8 cellular contexts compared by ENCODE assay signal in genomic region chr7:157339777-157340677, GRCh38. TPM values are rescaled to one million over a fixed set of nuclear protein-coding genes. Genes with fewer than 3 reads are reported as not detected.
A peak's percentile ranks its signal among the peaks of the same experiment; 100 is the strongest.
DNase-seq lines count a peak whose midpoint lies in the region; ATAC-seq and TF ChIP-seq lines count a peak whose summit lies in the region.

No MANE protein-coding gene starts in this region.

- H3K4me3 ChIP-seq in HFF-Myc (replicated peaks; ENCODE audit: low read depth, low read length) (0 out of 2 replicates have a peak overlapping the region, but pooled peaks have one; percentile 15), mucosa of descending colon (no peak overlapping the region)

- intact Hi-C loops in mucosa of descending colon (cut with DNase I, micrococcal nuclease) = no loop called here

- DNase-seq in DMS79 treated with DMSO at 0.1 percent for 48 hours (lab: John Stamatoyannopoulos, UW) = peak; percentile 57
- no peak for DNase-seq in HFF-Myc (ENCODE audit: extremely low read depth, low read depth)
- DNase-seq in NCI-H748 treated with DMSO at 0.1 percent for 48 hours (lab: John Stamatoyannopoulos, UW) = peak; percentile 17
- peak; percentile 73 for DNase-seq in activated CD8-positive, alpha-beta memory T cell treated with anti-CD3 and anti-CD28 coated beads, Interleukin-2, amount 50 U/mL, for 48 hours
- peak; percentile 77 for DNase-seq in epidermal melanocyte (ENCODE audit: insufficient read length, low spot score)
- DNase-seq in mucosa of descending colon = peak in 2 of 3 donors; percentile 66 to 83
- DNase-seq in stimulated activated naive B cell treated with anti-CD40 and anti-IgM and Interleukin-4, amounts not matched to agents 10 μg/mL and 1 μg/mL and 100 μg/mL, for 72 hours = peak; percentile 64

- H3K4me1 Mint-ChIP-seq in stimulated activated naive B cell treated with anti-CD40 and anti-IgM and Interleukin-4, amounts not matched to agents 10 μg/mL and 1 μg/mL and 100 μg/mL, for 72 hours = peaks cover 40 to 71% of the 10 kb centered on the region in 2 donors

- peaks cover 33 to 37% of the 10 kb centered on the region in 2 donors for H3K36me3 Mint-ChIP-seq in stimulated activated naive B cell treated with anti-CD40 and anti-IgM and Interleukin-4, amounts not matched to agents 10 μg/mL and 1 μg/mL and 100 μg/mL, for 72 hours

- peaks cover 0 to 1% of the 10 kb centered on the region in 2 donors for H3K9me3 Mint-ChIP-seq in stimulated activated naive B cell treated with anti-CD40 and anti-IgM and Interleukin-4, amounts not matched to agents 10 μg/mL and 1 μg/mL and 100 μg/mL, for 72 hours

- no peaks in the 10 kb centered on the region for H3K9me3 ChIP-seq in mucosa of descending colon

- no peaks in the 10 kb centered on the region for H3K27me3 Mint-ChIP-seq in stimulated activated naive B cell treated with anti-CD40 and anti-IgM and Interleukin-4, amounts not matched to agents 10 μg/mL and 1 μg/mL and 100 μg/mL, for 72 hours

- ATAC-seq in mucosa of descending colon (no peak), GM18909 (IDR thresholded peaks at IDR 0.05; ENCODE audit: poor library complexity, unreplicated experiment) (no peak)
- ATAC-seq in stimulated activated naive B cell treated with anti-CD40 and anti-IgM and Interleukin-4, amounts not matched to agents 10 μg/mL and 1 μg/mL and 100 μg/mL, for 72 hours (replicated peaks) = peak; percentile 61 to 72

- peaks cover 34% of the 10 kb centered on the region for H3K4me1 ChIP-seq in mucosa of descending colon (ENCODE audit: low read depth)

- peak overlapping the region; percentile 75 to 87 for H3K4me3 Mint-ChIP-seq in stimulated activated naive B cell treated with anti-CD40 and anti-IgM and Interleukin-4, amounts not matched to agents 10 μg/mL and 1 μg/mL and 100 μg/mL, for 72 hours

- TF ChIP-seq CTCF in HFF-Myc (IDR thresholded peaks at IDR 0.05; ENCODE audit: low read depth, low read length, missing control alignments) (peak; percentile 95), mucosa of descending colon (IDR thresholded peaks at IDR 0.05) (peak; percentile 92)

- no peaks in the 10 kb centered on the region for H3K36me3 ChIP-seq in mucosa of descending colon (ENCODE audit: low read depth)

- peak overlapping the region; percentile 89 for H3K27ac Mint-ChIP-seq in stimulated activated naive B cell treated with anti-CD40 and anti-IgM and Interleukin-4, amounts not matched to agents 10 μg/mL and 1 μg/mL and 100 μg/mL, for 72 hours

RNA-seq across cellular contexts. Expression of gene DNAJB6, which starts 3.2 kb away (rescaled TPM):
- 100 to 1,000 TPM in 1 of 3 donors, 10 to 100 TPM in 2; 71.2 to 165 (median 75.0) TPM for total RNA-seq in mucosa of descending colon

Comparison
In these comparisons a context has a peak if more than half of its experiments do, and no peak if none do; other contexts are left out.
1. ATAC-seq: peak in stimulated activated naive B cell treated with anti-CD40 and anti-IgM and Interleukin-4, amounts not matched to agents 10 μg/mL and 1 μg/mL and 100 μg/mL, for 72 hours (2 of 2); none in mucosa of descending colon (single experiment) and GM18909 (single experiment).